In genomic region chr16:71214771-71215381, GRCh38 we compare ENCODE assay signal across 10 cellular contexts. TPM values are rescaled to one million over a fixed set of nuclear protein-coding genes. Genes with fewer than 3 reads are reported as not detected.
DNase-seq lines count a peak whose midpoint lies in the region; ATAC-seq and TF ChIP-seq lines count a peak whose summit lies in the region.
"Had no signal": no experiment of that assay in that cellular context is flagged by ENCODE, and none has a peak within 500 bp of the region (broad histone marks: within the 10 kb centered on the region; RNA-seq: fewer than 3 reads in every experiment).

No MANE protein-coding gene starts in this region.

- H3K9me3 Mint-ChIP-seq in activated T-cell treated with anti-CD3 and anti-CD28 coated beads, Interleukin-2, amount 50 U/mL, for 4 hours, result peaks cover 3% of the 10 kb centered on the region

- TF ChIP-seq CTCF in liver (IDR thresholded peaks at IDR 0.05; ENCODE audit: low read depth, low read length, missing input control), result peak; percentile 23

- no peak for ATAC-seq in activated T-cell treated with anti-CD3 and anti-CD28 coated beads, Interleukin-2, amount 50 U/mL, for 4 hours
- ATAC-seq in left ventricle myocardium superior, result no peak

- peak; percentile 75 to 78 for TF ChIP-seq RAD21 in liver (IDR thresholded peaks at IDR 0.05)

- peaks cover 17% of the 10 kb centered on the region for H3K27me3 Mint-ChIP-seq in activated T-cell treated with anti-CD3 and anti-CD28 coated beads, Interleukin-2, amount 50 U/mL, for 4 hours (ENCODE audit: low read depth)

- no peaks in the 10 kb centered on the region for H3K36me3 Mint-ChIP-seq in activated T-cell treated with anti-CD3 and anti-CD28 coated beads, Interleukin-2, amount 50 U/mL, for 4 hours (ENCODE audit: insufficient read depth)

- H3K27ac ChIP-seq in liver (ENCODE audit: low read depth in 1 of 2, low read length in 2 of 2), result no peak overlapping the region
- H3K27ac ChIP-seq: PC-9 had no signal

- H3K4me3 ChIP-seq in liver (ENCODE audit: low read depth in 1 of 3, low read length in 3 of 3), result no peak overlapping the region
- H3K4me3 ChIP-seq: PC-9 had no signal

- intact Hi-C loops in left ventricle myocardium superior (cut with micrococcal nuclease), result no loop called here

- H3K4me1 ChIP-seq in liver (ENCODE audit: control insufficient read depth in 4 of 4, insufficient read depth in 4 of 4, low read length in 3 of 4), result no peaks in the 10 kb centered on the region

- no peaks in the 10 kb centered on the region for H3K9me3 ChIP-seq in liver (ENCODE audit: control insufficient read depth in 4 of 4, low read length in 3 of 4)

- H3K36me3 ChIP-seq in liver (ENCODE audit: control insufficient read depth in 4 of 4, insufficient read depth in 3 of 4, low read depth in 1 of 4, low read length in 3 of 4), result no peaks in the 10 kb centered on the region

- no peaks in the 10 kb centered on the region for H3K4me1 Mint-ChIP-seq in activated T-cell treated with anti-CD3 and anti-CD28 coated beads, Interleukin-2, amount 50 U/mL, for 4 hours (ENCODE audit: low read depth)

- H3K4me3 Mint-ChIP-seq in activated T-cell treated with anti-CD3 and anti-CD28 coated beads, Interleukin-2, amount 50 U/mL, for 4 hours, result no peak overlapping the region

- DNase-seq in DMS53 treated with DMSO at 0.1 percent for 48 hours (lab: John Stamatoyannopoulos, UW; ENCODE audit: unreplicated experiment), result peak; percentile 12
- DNase-seq in HPDE6-E6E7 (ENCODE audit: extremely low spot score), result peak; percentile 39
- peak; percentile 33 for DNase-seq in SW480 (ENCODE audit: low spot score)
- DNase-seq in inferior parietal cortex (ENCODE audit: extremely low spot score), result no peak
- DNase-seq in activated T-cell treated with anti-CD3 and anti-CD28 coated beads, Interleukin-2, amount 50 U/mL, for 4 hours, result no peak
- no peak for DNase-seq in left ventricle myocardium superior
- DNase-seq: activated CD4-positive, alpha-beta T cell treated with anti-CD3 and anti-CD28 coated beads for 48 hours; occipital lobe; PC-9 had no signal

- no peaks in the 10 kb centered on the region for H3K27me3 ChIP-seq in liver (ENCODE audit: control insufficient read depth in 4 of 4, insufficient read depth in 4 of 4, low read length in 3 of 4)

- H3K9ac ChIP-seq in liver (ENCODE audit: low read depth in 1 of 2, low read length in 2 of 2), result no peak overlapping the region

- WGBS in liver, result 67% methylated on average over 1 of the region's 1 CpG

TF ChIP-seq in liver, 16 proteins besides CTCF, POLR2A, EP300 and RAD21:
- peak in 1 of 2 donors; percentile 11 for TF ChIP-seq HNF4A (conservative IDR thresholded peaks at IDR 0.05)
- TF ChIP-seq RXRA (IDR thresholded peaks at IDR 0.05), result peak in 1 of 2 donors; percentile 8
- TF ChIP-seq TAF1 (conservative IDR thresholded peaks at IDR 0.05), result no peak
- TF ChIP-seq YY1 (IDR thresholded peaks at IDR 0.05), result no peak

RNA-seq across cellular contexts. Expression of gene HYDIN, which starts 15.6 kb away (rescaled TPM):
- total RNA-seq in liver (1 to 10 TPM in 1 of 2 donors, under 1 TPM in 1; 0.37 to 3.0 TPM), left ventricle myocardium superior (0.82 TPM)
- under 1 TPM; 0.14 to 0.82 TPM for polyA plus RNA-seq in liver
- not detected for total RNA-seq in activated T-cell treated with anti-CD3 and anti-CD28 coated beads, Interleukin-2, amount 50 U/mL, for 4 hours

Comparison
In these comparisons a context has a peak if more than half of its experiments do, and no peak if none do; other contexts are left out.
1. DNase-seq: peak in DMS53 treated with DMSO at 0.1 percent for 48 hours (single experiment), HPDE6-E6E7 (single experiment) and SW480 (single experiment); none in inferior parietal cortex (single experiment), activated T-cell treated with anti-CD3 and anti-CD28 coated beads, Interleukin-2, amount 50 U/mL, for 4 hours (single experiment) and left ventricle myocardium superior (single experiment).